16 cellular contexts compared by ENCODE assay signal in genomic region chr10:82942572-82943091, GRCh38.
DNase-seq lines count a peak whose midpoint lies in the region; ATAC-seq and TF ChIP-seq lines count a peak whose summit lies in the region.
"Had no signal": no experiment of that assay in that cellular context is flagged by ENCODE, and none has a peak within 500 bp of the region (broad histone marks: within the 10 kb centered on the region; RNA-seq: fewer than 3 reads in every experiment).

No MANE protein-coding gene starts in this region.

- TF ChIP-seq CTCF in nephron (IDR thresholded peaks at IDR 0.05; ENCODE audit: unreplicated experiment in 3 of 3), result no peak

- peaks cover 19% of the 10 kb centered on the region for H3K4me1 ChIP-seq in BLaER1
- H3K4me1 ChIP-seq: esophagus squamous epithelium had no signal

- H3K9ac ChIP-seq in BLaER1, result no peak overlapping the region; the same call in 1 of the 2 replicates

- no peaks in the 10 kb centered on the region; the same call in 1 of the 2 replicates for H3K9me3 ChIP-seq in BLaER1
- H3K9me3 ChIP-seq: esophagus squamous epithelium had no signal

- H3K4me3 ChIP-seq in BLaER1, result no peak overlapping the region
- H3K4me3 ChIP-seq: esophagus squamous epithelium had no signal

- peak overlapping the region; percentile 60 for H3K4me2 ChIP-seq in BLaER1

- peak overlapping the region; percentile 5 to 68 (median 26) for H3K27ac Mint-ChIP-seq in nephron
- H3K27ac Mint-ChIP-seq: activated B cell treated with CpG ODN at 0.5 μM for 24 hours, B cell, progenitor cell of endocrine pancreas had no signal

- no peaks in the 10 kb centered on the region for H3K36me3 Mint-ChIP-seq in nephron (ENCODE audit: low read depth)

- H3K36me3 ChIP-seq in BLaER1, result no peaks in the 10 kb centered on the region
- H3K36me3 ChIP-seq: esophagus squamous epithelium had no signal

- DNase-seq in MV-4-11 (lab: John Stamatoyannopoulos, UW) (peak; percentile 96), fibroblast of gingiva (ENCODE audit: low read depth) (peak; percentile 33), NCI-H2171 treated with DMSO at 0.1 percent for 48 hours (lab: John Stamatoyannopoulos, UW) (no peak), NCI-H345 (lab: John Stamatoyannopoulos, UW) (no peak)
- DNase-seq in activated CD8-positive, alpha-beta memory T cell treated with anti-CD3 and anti-CD28 coated beads, Interleukin-2, amount 50 U/mL, for 4 hours, result no peak
- DNase-seq: activated B cell treated with CpG ODN at 0.5 μM for 24 hours; activated T-cell treated with anti-CD3 and anti-CD28 coated beads, Interleukin-2, amount 50 U/mL, for 48 hours; caudate nucleus; esophagus squamous epithelium; left colon; SHP77 had no signal

- no peaks in the 10 kb centered on the region for H3K27me3 ChIP-seq in BLaER1
- H3K27me3 ChIP-seq: esophagus squamous epithelium had no signal

- H3K27me3 Mint-ChIP-seq in nephron (ENCODE audit: low read depth), result no peaks in the 10 kb centered on the region
- H3K27me3 Mint-ChIP-seq: activated B cell treated with CpG ODN at 0.5 μM for 24 hours, B cell, progenitor cell of endocrine pancreas had no signal

- ATAC-seq in HG03342 (IDR thresholded peaks at IDR 0.05; ENCODE audit: unreplicated experiment), result no peak
- ATAC-seq: left colon had no signal

- H4K20me1 ChIP-seq in BLaER1, result no peaks in the 10 kb centered on the region

- no peak overlapping the region for H3K27ac ChIP-seq in BLaER1

- H3K4me1 Mint-ChIP-seq in nephron, result peaks cover 10% of the 10 kb centered on the region
- H3K4me1 Mint-ChIP-seq: activated B cell treated with CpG ODN at 0.5 μM for 24 hours, B cell had no signal

- peaks cover 9% of the 10 kb centered on the region for H3K9me3 Mint-ChIP-seq in nephron
- H3K9me3 Mint-ChIP-seq: activated B cell treated with CpG ODN at 0.5 μM for 24 hours had no signal

- no peak overlapping the region for H3K4me3 Mint-ChIP-seq in nephron
- H3K4me3 Mint-ChIP-seq: activated B cell treated with CpG ODN at 0.5 μM for 24 hours, B cell had no signal

Comparison
In these comparisons a context has a peak if more than half of its experiments do, and no peak if none do; other contexts are left out.
1. DNase-seq: peak in MV-4-11 (single experiment) and fibroblast of gingiva (single experiment); none in NCI-H2171 treated with DMSO at 0.1 percent for 48 hours (single experiment), NCI-H345 (single experiment) and activated CD8-positive, alpha-beta memory T cell treated with anti-CD3 and anti-CD28 coated beads, Interleukin-2, amount 50 U/mL, for 4 hours (single experiment).